12 cellular contexts compared by ENCODE assay signal in the genomic region with DNA sequence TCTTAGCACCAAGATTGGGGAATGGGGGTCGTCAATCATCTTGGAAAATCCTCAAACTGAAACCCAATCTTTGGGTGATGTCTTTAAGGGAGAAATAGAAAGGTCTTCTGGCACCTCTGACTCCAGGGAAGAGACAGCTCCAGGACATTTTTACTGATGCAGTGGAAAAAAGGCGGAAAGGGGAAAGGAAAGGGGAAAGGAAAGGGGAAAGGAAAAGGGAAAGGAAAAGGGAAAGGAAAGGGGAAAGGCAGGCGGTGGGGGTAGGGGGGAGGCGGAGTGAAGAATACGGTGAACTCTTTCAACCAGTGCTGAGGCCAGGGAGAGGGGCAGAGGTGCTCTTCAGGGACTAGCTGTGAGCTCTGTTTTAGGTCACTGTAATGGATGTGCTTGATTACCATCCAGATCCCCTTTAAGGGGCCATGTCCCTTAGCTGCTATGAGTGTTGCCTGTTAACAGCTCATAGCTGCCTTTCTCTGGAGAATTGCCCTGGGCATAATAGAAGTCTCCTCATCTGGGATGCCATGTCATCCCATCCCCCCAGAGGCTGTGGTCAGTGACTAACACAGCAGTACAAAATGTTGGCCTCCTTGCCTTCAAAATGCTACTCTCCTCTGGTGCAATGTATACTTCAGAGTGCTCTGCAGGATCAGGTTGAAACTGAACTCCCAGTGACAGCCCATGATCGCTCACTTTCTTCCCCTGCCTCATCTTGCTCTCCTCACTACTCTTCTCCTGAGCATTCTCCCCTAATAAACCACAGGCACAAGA.
DNase-seq lines count a peak whose midpoint lies in the region; ATAC-seq, FAIRE-seq and TF ChIP-seq lines count a peak whose summit lies in the region.
"Had no signal": no experiment of that assay in that cellular context is flagged by ENCODE, and none has a peak within 500 bp of the region (broad histone marks: within the 10 kb centered on the region; RNA-seq: fewer than 3 reads in every experiment).

No MANE protein-coding gene starts in this region.

- H3K4ac ChIP-seq in H1 (replicated peaks; ENCODE audit: insufficient read length, low read depth, low read length): no peak overlapping the region

- POLR2A ChIA-PET in H1 (lab: Charles Lee; ENCODE audit: partially characterized antibody): interaction anchor here (0.6 to 1.7 kb wide), 3 partner anchors 10 to 176 kb away, joined by 4 to 5 read pairs (median 4); partner anchors contain the start of gene AP1S2

- H2BK15ac ChIP-seq in H1 (ENCODE audit: low read length): no peak overlapping the region

- H4K8ac ChIP-seq in H1 (ENCODE audit: extremely low read depth, insufficient read depth, low read length): no peak overlapping the region

- no peaks in the 10 kb centered on the region for H3K9me3 Mint-ChIP-seq in activated T-helper 2 cell treated with anti-CD3 and anti-CD28 coated beads, Interferon-gamma antibody, Interleukin-2, Interleukin-4, amounts not matched to agents 10 μg/mL and 5 μg/mL and 100 μg/mL, durations not matched to agents 14 hours and 24 hours and 36 hours

- FAIRE-seq in GM19239 (lab: Jason Lieb, UNC) (peak; percentile 23), H1 (lab: Jason Lieb, UNC) (no peak)
- FAIRE-seq: small intestine had no signal

- 0 out of 2 replicates have a peak overlapping the region, but pooled peaks have one; percentile 11 for H2BK20ac ChIP-seq in H1 (ENCODE audit: low read length)

- H3K9me3 ChIP-seq in H1 (ENCODE audit: insufficient read depth in 2 of 2, low read depth in 1 of 2, low read length in 1 of 2) (no peaks in the 10 kb centered on the region), osteoblast (ENCODE audit: low read depth, low read length) (no peaks in the 10 kb centered on the region)
- H3K9me3 ChIP-seq: body of pancreas, thoracic aorta had no signal

- no peak for TF ChIP-seq POLR2A in H1 (IDR thresholded peaks at IDR 0.05; ENCODE audit: control extremely low read depth in 1 of 2, low read depth in 2 of 2, low read length in 2 of 2)

- H3K56ac ChIP-seq in H1 (replicated peaks; ENCODE audit: insufficient read length, low read depth, low read length): no peak overlapping the region

- H3K9ac ChIP-seq in H1 (replicated peaks in 1 of 4; ENCODE audit: extremely low read depth in 1 of 4, low read depth in 3 of 4, low read length in 3 of 4): no peak overlapping the region

- peak overlapping the region; percentile 20 for H4K91ac ChIP-seq in H1 (replicated peaks; ENCODE audit: insufficient read length, low read length)

- intact Hi-C loops in activated T-helper 2 cell treated with anti-CD3 and anti-CD28 coated beads, Interferon-gamma antibody, Interleukin-2, Interleukin-4, amounts not matched to agents 10 μg/mL and 5 μg/mL and 100 μg/mL, durations not matched to agents 14 hours and 24 hours and 36 hours (cut with micrococcal nuclease): no loop called here

- H3K27ac ChIP-seq in H1 (ENCODE audit: low read depth, low read length): no peak overlapping the region; the same call in 1 of the 2 replicates
- H3K27ac ChIP-seq in osteoblast (ENCODE audit: low read depth, low read length): no peak overlapping the region
- H3K27ac ChIP-seq: body of pancreas, thoracic aorta had no signal

- TF ChIP-seq CTCF in H1 (IDR thresholded peaks at IDR 0.05; ENCODE audit: control extremely low read depth in 1 of 3, insufficient read depth in 1 of 3, low read depth in 1 of 3, low read length in 3 of 3): no peak
- TF ChIP-seq CTCF in osteoblast (IDR thresholded peaks at IDR 0.05; ENCODE audit: extremely low read depth, low read depth, low read length): no peak

- H2AFZ ChIP-seq in H1 (ENCODE audit: low read length) (no peak overlapping the region), osteoblast (ENCODE audit: low read length) (no peak overlapping the region)

- no peak for TF ChIP-seq EP300 in H1 (IDR thresholded peaks at IDR 0.05; ENCODE audit: borderline replicate concordance in 1 of 2, low read depth in 2 of 2, low read length in 2 of 2)

- no peak overlapping the region for H3K4me3 Mint-ChIP-seq in activated T-helper 2 cell treated with anti-CD3 and anti-CD28 coated beads, Interferon-gamma antibody, Interleukin-2, Interleukin-4, amounts not matched to agents 10 μg/mL and 5 μg/mL and 100 μg/mL, durations not matched to agents 14 hours and 24 hours and 36 hours (ENCODE audit: low read depth)

- H3K27me3 Mint-ChIP-seq in activated T-helper 2 cell treated with anti-CD3 and anti-CD28 coated beads, Interferon-gamma antibody, Interleukin-2, Interleukin-4, amounts not matched to agents 10 μg/mL and 5 μg/mL and 100 μg/mL, durations not matched to agents 14 hours and 24 hours and 36 hours (ENCODE audit: low read depth): peaks cover 5% of the 10 kb centered on the region

- H2BK120ac ChIP-seq in H1 (replicated peaks; ENCODE audit: low read depth, low read length): peak overlapping the region; percentile 85

- H3K79me2 ChIP-seq in H1 (ENCODE audit: control insufficient read depth in 1 of 2, insufficient read depth in 2 of 2, low read length in 2 of 2): no peaks in the 10 kb centered on the region
- H3K79me2 ChIP-seq in osteoblast (ENCODE audit: insufficient read depth, low read length): no peaks in the 10 kb centered on the region

- TF ChIP-seq RAD21 in H1 (IDR thresholded peaks at IDR 0.05 in 1 of 2, conservative IDR thresholded peaks at IDR 0.05 in 1 of 2; ENCODE audit: low read depth in 2 of 2, low read length in 2 of 2): no peak

- H3K4me1 ChIP-seq in H1 (replicated peaks in 1 of 4; ENCODE audit: control insufficient read depth in 3 of 4, insufficient read depth in 4 of 4, low read length in 3 of 4) (peaks cover 0 to 6% (median 4%) of the 10 kb centered on the region in 4 experiments; a peak in 4 of 7 replicates), osteoblast (ENCODE audit: insufficient read depth, low read length) (peaks cover 13% of the 10 kb centered on the region)
- H3K4me1 ChIP-seq: body of pancreas had no signal

- H3K79me1 ChIP-seq in H1 (ENCODE audit: low read depth, low read length): no peaks in the 10 kb centered on the region

- no peak overlapping the region for H3K14ac ChIP-seq in H1 (ENCODE audit: insufficient read length)

- H3K23me2 ChIP-seq in H1 (ENCODE audit: low read depth, low read length): no peaks in the 10 kb centered on the region

- 67% methylated on average over 3 of the region's 6 CpGs; no CpG with 5 or more reads in 1 of the 2 experiments for whole genome bisulfite sequencing in H1 (ENCODE audit: extremely low coverage in 1 of 2, insufficient coverage in 1 of 2, insufficient read length in 1 of 2, insufficient replicate concordance in 2 of 2, low coverage in 1 of 2, low lambda C conversion rate in 2 of 2, missing lambda C conversion rate in 1 of 2), 2 experiments

- no peaks in the 10 kb centered on the region for H3K4me1 Mint-ChIP-seq in activated T-helper 2 cell treated with anti-CD3 and anti-CD28 coated beads, Interferon-gamma antibody, Interleukin-2, Interleukin-4, amounts not matched to agents 10 μg/mL and 5 μg/mL and 100 μg/mL, durations not matched to agents 14 hours and 24 hours and 36 hours (ENCODE audit: low read depth)

- CTCF ChIA-PET in H1 (lab: Charles Lee; ENCODE audit: partially characterized antibody): interaction anchor here (0.6 kb wide), 2 partner anchors 178 to 208 kb away, joined by 3 read pairs; no protein-coding TSS in a partner anchor

- H3K36me3 Mint-ChIP-seq in activated T-helper 2 cell treated with anti-CD3 and anti-CD28 coated beads, Interferon-gamma antibody, Interleukin-2, Interleukin-4, amounts not matched to agents 10 μg/mL and 5 μg/mL and 100 μg/mL, durations not matched to agents 14 hours and 24 hours and 36 hours (ENCODE audit: low read depth): no peaks in the 10 kb centered on the region

- peak overlapping the region; percentile 86; the same call in 1 of the 2 replicates for H2BK5ac ChIP-seq in H1 (ENCODE audit: low read depth, low read length)

- H3K36me3 ChIP-seq in H1 (ENCODE audit: control insufficient read depth in 2 of 4, insufficient read depth in 4 of 4, low read length in 3 of 4) (no peaks in the 10 kb centered on the region), osteoblast (ENCODE audit: insufficient read depth, low read length) (no peaks in the 10 kb centered on the region)
- H3K36me3 ChIP-seq: thoracic aorta had no signal

- DNase-seq in GM19239 (ENCODE audit: insufficient read length, low spot score) (no peak), NCI-H226 (peak; percentile 71), H1 (ENCODE audit: low read depth in 1 of 2, low spot score in 2 of 2) (no peak), osteoblast (ENCODE audit: insufficient read length, low spot score, missing footprints) (no peak), DMS53 (lab: John Stamatoyannopoulos, UW) (no peak)
- DNase-seq in activated T-helper 2 cell treated with anti-CD3 and anti-CD28 coated beads, Interferon-gamma antibody, Interleukin-2, Interleukin-4, amounts not matched to agents 10 μg/mL and 5 μg/mL and 100 μg/mL, durations not matched to agents 14 hours and 24 hours and 36 hours (ENCODE audit: low spot score): no peak
- DNase-seq: body of pancreas, kidney, NCI-H1436 treated with DMSO at 0.1 percent for 48 hours had no signal

- H3K27me3 ChIP-seq in H1 (replicated peaks in 1 of 4; ENCODE audit: control insufficient read depth in 3 of 4, extremely low read depth in 1 of 4, insufficient read depth in 3 of 4, low read length in 3 of 4) (no peaks in the 10 kb centered on the region), osteoblast (ENCODE audit: insufficient read depth, low read length) (peaks cover 2% of the 10 kb centered on the region)
- H3K27me3 ChIP-seq: body of pancreas had no signal

- no peak for ATAC-seq in HG02840 (IDR thresholded peaks at IDR 0.05; ENCODE audit: low FRiP score, unreplicated experiment)
- ATAC-seq: body of pancreas had no signal

- H4K5ac ChIP-seq in H1 (ENCODE audit: insufficient read length, low read depth, low read length): peak overlapping the region; percentile 51

- peak overlapping the region; percentile 60; the same call in 1 of the 2 replicates for H3K18ac ChIP-seq in H1 (ENCODE audit: extremely low read depth, low read length)

- H2BK12ac ChIP-seq in H1 (ENCODE audit: low read depth, low read length): peak overlapping the region; percentile 86; the same call in 1 of the 2 replicates

- H2AK5ac ChIP-seq in H1 (ENCODE audit: low read depth, low read length): no peak overlapping the region

- no peaks in the 10 kb centered on the region for H4K20me1 ChIP-seq in H1 (replicated peaks in 1 of 2; ENCODE audit: control insufficient read depth in 1 of 2, insufficient read depth in 2 of 2, low read length in 2 of 2)
- no peaks in the 10 kb centered on the region for H4K20me1 ChIP-seq in osteoblast (ENCODE audit: insufficient read depth, low read length)

- no peak overlapping the region for H3K23ac ChIP-seq in H1 (ENCODE audit: insufficient read length)

- H3K4me2 ChIP-seq in H1 (ENCODE audit: insufficient read depth in 1 of 2, low read depth in 2 of 2, low read length in 2 of 2) (peak overlapping the region; percentile 33 to 54; a peak in 3 of 4 replicates), osteoblast (ENCODE audit: insufficient read depth, low read length) (peak overlapping the region; percentile 70)

- no peak overlapping the region for H3K27ac Mint-ChIP-seq in activated T-helper 2 cell treated with anti-CD3 and anti-CD28 coated beads, Interferon-gamma antibody, Interleukin-2, Interleukin-4, amounts not matched to agents 10 μg/mL and 5 μg/mL and 100 μg/mL, durations not matched to agents 14 hours and 24 hours and 36 hours

- H3K4me3 ChIP-seq in H1 (ENCODE audit: extremely low read depth in 1 of 4, insufficient read depth in 2 of 4, low read depth in 3 of 4, low read length in 4 of 4) (no peak overlapping the region), osteoblast (ENCODE audit: insufficient read depth, low read length) (no peak overlapping the region)
- H3K4me3 ChIP-seq: body of pancreas, thoracic aorta had no signal
